ENCODE assay signal across 25 cellular contexts in the genomic region with DNA sequence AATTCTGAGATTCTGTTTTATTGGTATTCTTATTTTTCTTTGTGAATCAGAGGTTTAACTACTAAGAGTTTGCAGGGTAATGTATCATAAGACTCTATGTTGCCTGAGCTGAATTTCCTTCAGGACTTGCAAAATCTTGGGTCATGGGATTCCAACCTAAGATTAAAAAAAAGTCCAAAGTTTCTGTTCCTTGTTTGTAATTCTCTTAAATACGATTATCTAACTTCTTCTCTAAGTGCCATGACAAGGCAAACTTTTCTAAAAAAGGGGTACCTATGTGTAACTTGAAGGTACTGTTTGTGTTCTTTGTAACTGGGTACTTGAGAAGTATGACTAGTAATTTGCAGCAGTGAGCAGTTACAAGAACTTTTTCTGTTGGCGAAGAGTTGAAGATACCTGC.
DNase-seq lines count a peak whose midpoint lies in the region; ATAC-seq and TF ChIP-seq lines count a peak whose summit lies in the region.
"Had no signal": no experiment of that assay in that cellular context is flagged by ENCODE, and none has a peak within 500 bp of the region (broad histone marks: within the 10 kb centered on the region; RNA-seq: fewer than 3 reads in every experiment).

No MANE protein-coding gene starts in this region.

- TF ChIP-seq POLR2A in body of pancreas (IDR thresholded peaks at IDR 0.05), result no peak

- no peaks in the 10 kb centered on the region for H3K36me3 ChIP-seq in heart right ventricle
- H3K36me3 ChIP-seq in OCI-LY1 (ENCODE audit: insufficient read depth, low read length), result no peaks in the 10 kb centered on the region
- no peaks in the 10 kb centered on the region for H3K36me3 ChIP-seq in upper lobe of right lung
- no peaks in the 10 kb centered on the region for H3K36me3 ChIP-seq in body of pancreas (replicated peaks in 1 of 2; ENCODE audit: insufficient read depth in 1 of 2, low read depth in 2 of 2)
- H3K36me3 ChIP-seq: colonic mucosa, esophagus squamous epithelium, gastrocnemius medialis, ovary had no signal

- intact Hi-C loops in heart right ventricle (cut with DNase I), result no loop called here
- intact Hi-C loops in cardiac septum (cut with DNase I), result no loop called here
- intact Hi-C loops in upper lobe of right lung (cut with DNase I), result no loop called here
- intact Hi-C loops in body of pancreas (cut with DNase I), result no loop called here

- H3K9me3 ChIP-seq in heart right ventricle, result peaks cover 0 to 6% (median 0%) of the 10 kb centered on the region in 11 donors
- H3K9me3 ChIP-seq in OCI-LY1 (ENCODE audit: low read length), result no peaks in the 10 kb centered on the region; the same call in 1 of the 2 replicates
- H3K9me3 ChIP-seq in upper lobe of right lung, result no peaks in the 10 kb centered on the region
- no peaks in the 10 kb centered on the region for H3K9me3 ChIP-seq in body of pancreas
- H3K9me3 ChIP-seq: colonic mucosa, esophagus squamous epithelium, gastrocnemius medialis, ovary had no signal

- H4K20me1 ChIP-seq in OCI-LY1 (ENCODE audit: insufficient read depth, low read length), result no peaks in the 10 kb centered on the region

- DNase-seq in heart right ventricle (no peak), cardiac septum (ENCODE audit: low spot score) (no peak), midbrain (lab: John Stamatoyannopoulos, UW) (peak; percentile 18), upper lobe of right lung (no peak), body of pancreas (no peak)
- no peak for DNase-seq in stimulated activated CD4-positive, alpha-beta T cell treated with anti-CD3 and anti-CD28 coated beads, Interleukin-4, amount 100 ng/mL, for 4 hours
- DNase-seq: activated CD8-positive, alpha-beta memory T cell treated with anti-CD3 and anti-CD28 coated beads for 24 hours; activated T-cell treated with anti-CD3 and anti-CD28 coated beads, Interleukin-2, amount 50 U/mL, for 24 hours; colonic mucosa; endodermal cell; esophagus squamous epithelium; gastrocnemius medialis; H9; natural killer cell; NCI-H1048; NCI-H187; NCI-H526 treated with DMSO at 0.1 percent for 48 hours; ovary; SHP77; stimulated activated naive B cell treated with anti-CD40 and anti-IgM and Interleukin-4, amounts not matched to agents 10 μg/mL and 1 μg/mL and 100 μg/mL, for 72 hours; T-cell had no signal

- H3K4me3 ChIP-seq in heart right ventricle (no peak overlapping the region), OCI-LY1 (ENCODE audit: low read depth, low read length, poor library complexity, severe bottlenecking) (no peak overlapping the region), upper lobe of right lung (no peak overlapping the region), body of pancreas (no peak overlapping the region)
- H3K4me3 ChIP-seq: colonic mucosa, esophagus squamous epithelium, gastrocnemius medialis, ovary, skin epidermis had no signal

- no peaks in the 10 kb centered on the region for H3K27me3 ChIP-seq in heart right ventricle
- H3K27me3 ChIP-seq in OCI-LY1 (ENCODE audit: insufficient read depth, low read length), result no peaks in the 10 kb centered on the region
- H3K27me3 ChIP-seq in upper lobe of right lung, result no peaks in the 10 kb centered on the region
- H3K27me3 ChIP-seq in body of pancreas, result no peaks in the 10 kb centered on the region
- H3K27me3 ChIP-seq: colonic mucosa, esophagus squamous epithelium, gastrocnemius medialis, ovary had no signal

- WGBS in heart right ventricle, 2 donors, result 86 to 88% methylated on average over 2 of the region's 2 CpGs
- 69 to 76% methylated on average over 2 of the region's 2 CpGs for WGBS in body of pancreas, 2 donors

- H3K4me2 ChIP-seq in OCI-LY1 (ENCODE audit: low read length), result peak overlapping the region; percentile 45; the same call in 1 of the 2 replicates

- ATAC-seq in heart right ventricle (peak in 6 of 8 donors; percentile 10 to 70 (median 56)), upper lobe of right lung (peak; percentile 29), HG03439 (IDR thresholded peaks at IDR 0.05; ENCODE audit: unreplicated experiment) (no peak), body of pancreas (no peak)
- ATAC-seq: gastrocnemius medialis, T-cell had no signal

- H3K9me2 ChIP-seq in OCI-LY1 (ENCODE audit: low read depth, low read length), result no peaks in the 10 kb centered on the region

- H2AFZ ChIP-seq in OCI-LY1 (ENCODE audit: low read length), result 0 out of 2 replicates have a peak overlapping the region, but pooled peaks have one; percentile 10

- no peaks in the 10 kb centered on the region for H3K79me2 ChIP-seq in OCI-LY1 (ENCODE audit: insufficient read depth, low read length)

- peaks cover 0 to 56% (median 0%) of the 10 kb centered on the region in 9 donors for H3K4me1 ChIP-seq in heart right ventricle
- H3K4me1 ChIP-seq in OCI-LY1 (ENCODE audit: insufficient read depth, low read length, severe bottlenecking), result peaks cover 56% of the 10 kb centered on the region
- H3K4me1 ChIP-seq in upper lobe of right lung, result no peaks in the 10 kb centered on the region
- H3K4me1 ChIP-seq in body of pancreas, result no peaks in the 10 kb centered on the region
- H3K4me1 ChIP-seq: colonic mucosa, gastrocnemius medialis had no signal

- H3K27ac ChIP-seq in heart right ventricle (peak overlapping the region in 4 of 10 donors; percentile 17 to 88 (median 50)), OCI-LY1 (ENCODE audit: low read depth, low read length, poor library complexity, severe bottlenecking) (peak overlapping the region; percentile 98), upper lobe of right lung (peak overlapping the region; percentile 59), body of pancreas (peak overlapping the region in 1 of 4 donors; percentile 47)
- H3K27ac ChIP-seq: C4-2B, ovary had no signal

- peak overlapping the region; percentile 44 for H3K9ac ChIP-seq in OCI-LY1 (ENCODE audit: low read length)

- peaks cover 11% of the 10 kb centered on the region; the same call in 1 of the 2 replicates for H3F3A ChIP-seq in OCI-LY1 (ENCODE audit: insufficient read depth, low read length)

- TF ChIP-seq CTCF in heart right ventricle (IDR thresholded peaks at IDR 0.05) (no peak), OCI-LY1 (IDR thresholded peaks at IDR 0.05; ENCODE audit: low read length) (no peak), upper lobe of right lung (IDR thresholded peaks at IDR 0.05) (no peak), body of pancreas (IDR thresholded peaks at IDR 0.05) (no peak)

Comparison
In these comparisons a context has a peak if more than half of its experiments do, and no peak if none do; other contexts are left out.
1. ATAC-seq: peak in heart right ventricle (6 of 8) and upper lobe of right lung (single experiment); none in HG03439 (single experiment) and body of pancreas (single experiment).